Comparison of ENCODE assay signal across 7 cellular contexts in genomic region chr9:125778538-125779219, GRCh38. TPM values are rescaled to one million over a fixed set of nuclear protein-coding genes. Genes with fewer than 3 reads are reported as not detected.
DNase-seq lines count a peak whose midpoint lies in the region; ATAC-seq, FAIRE-seq and TF ChIP-seq lines count a peak whose summit lies in the region.
"Not testable (repeated sequence)": the region's sequence is repeated elsewhere in the genome, so short reads cannot be mapped to it uniquely, and the experiment has no call there.

No MANE protein-coding gene starts in this region.

- not testable (repeated sequence) for H3K4me1 ChIP-seq in A549; H1 (replicated peaks in 1 of 4; ENCODE audit: control insufficient read depth in 3 of 4, insufficient read depth in 4 of 4, low read length in 3 of 4)

- not testable (repeated sequence) for H3K9ac ChIP-seq in H1 (replicated peaks in 1 of 4; ENCODE audit: extremely low read depth in 1 of 4, low read depth in 3 of 4, low read length in 3 of 4)

- 97% methylated on average over 5 of the region's 6 CpGs for WGBS in A549 (ENCODE audit: missing lambda C conversion rate)
- 95% methylated on average over 4 of the region's 6 CpGs; no CpG with 5 or more reads in 1 of the 2 experiments for WGBS in H1 (ENCODE audit: extremely low coverage in 1 of 2, insufficient coverage in 1 of 2, insufficient read length in 1 of 2, insufficient replicate concordance in 2 of 2, low coverage in 1 of 2, low lambda C conversion rate in 2 of 2, missing lambda C conversion rate in 1 of 2), 2 experiments

- not testable (repeated sequence) for H2BK20ac ChIP-seq in H1 (ENCODE audit: low read length)

- not testable (repeated sequence) for H4K5ac ChIP-seq in H1 (ENCODE audit: insufficient read length, low read depth, low read length)

- TF ChIP-seq EP300 in A549 (IDR thresholded peaks at IDR 0.05); H1 (IDR thresholded peaks at IDR 0.05; ENCODE audit: borderline replicate concordance in 1 of 2, low read depth in 2 of 2, low read length in 2 of 2): not testable (repeated sequence)

- not testable (repeated sequence) for H2BK120ac ChIP-seq in H1 (replicated peaks; ENCODE audit: low read depth, low read length)

- H4K91ac ChIP-seq in H1 (replicated peaks; ENCODE audit: insufficient read length, low read length) = not testable (repeated sequence)

- TF ChIP-seq RAD21 in A549 (conservative IDR thresholded peaks at IDR 0.05 in 1 of 2, IDR thresholded peaks at IDR 0.05 in 1 of 2); H1 (IDR thresholded peaks at IDR 0.05 in 1 of 2, conservative IDR thresholded peaks at IDR 0.05 in 1 of 2; ENCODE audit: low read depth in 2 of 2, low read length in 2 of 2): not testable (repeated sequence)

- H3K27me3 ChIP-seq in WERI-Rb-1 (ENCODE audit: insufficient read depth, low read depth, severe bottlenecking); H1 (replicated peaks in 1 of 4; ENCODE audit: control insufficient read depth in 3 of 4, extremely low read depth in 1 of 4, insufficient read depth in 3 of 4, low read length in 3 of 4): not testable (repeated sequence)

- ATAC-seq in A549 = not testable (repeated sequence)
- ATAC-seq in left lobe of liver = peak; percentile 92

- not testable (repeated sequence) for H4K20me1 ChIP-seq in H1 (replicated peaks in 1 of 2; ENCODE audit: control insufficient read depth in 1 of 2, insufficient read depth in 2 of 2, low read length in 2 of 2)

- TF ChIP-seq POLR2A in A549 (IDR thresholded peaks at IDR 0.05; ENCODE audit: low read length); GM12891 (IDR thresholded peaks at IDR 0.05; ENCODE audit: low read depth, low read length); H1 (IDR thresholded peaks at IDR 0.05; ENCODE audit: control extremely low read depth in 1 of 2, low read depth in 2 of 2, low read length in 2 of 2): not testable (repeated sequence)

- peaks cover 20% of the 10 kb centered on the region for H3K36me3 ChIP-seq in WERI-Rb-1
- H3K36me3 ChIP-seq in H1 (ENCODE audit: control insufficient read depth in 2 of 4, insufficient read depth in 4 of 4, low read length in 3 of 4) = not testable (repeated sequence)

- not testable (repeated sequence) for H3K4ac ChIP-seq in H1 (replicated peaks; ENCODE audit: insufficient read length, low read depth, low read length)

- H2BK12ac ChIP-seq in H1 (ENCODE audit: low read depth, low read length) = not testable (repeated sequence)

- H4K8ac ChIP-seq in H1 (ENCODE audit: extremely low read depth, insufficient read depth, low read length) = not testable (repeated sequence)

- peaks cover 0 to 59% of the 10 kb centered on the region in 2 experiments; a peak in 2 of 4 replicates for H3K79me2 ChIP-seq in H1 (ENCODE audit: control insufficient read depth in 1 of 2, insufficient read depth in 2 of 2, low read length in 2 of 2)

- not testable (repeated sequence) for H3K23me2 ChIP-seq in H1 (ENCODE audit: low read depth, low read length)

- not testable (repeated sequence) for TF ChIP-seq CTCF in A549 (IDR thresholded peaks at IDR 0.05); WERI-Rb-1 (IDR thresholded peaks at IDR 0.05; ENCODE audit: low read depth, low read length); H1 (IDR thresholded peaks at IDR 0.05; ENCODE audit: control extremely low read depth in 1 of 3, insufficient read depth in 1 of 3, low read depth in 1 of 3, low read length in 3 of 3)

- not testable (repeated sequence) for H3K4me2 ChIP-seq in A549; H1 (ENCODE audit: insufficient read depth in 1 of 2, low read depth in 2 of 2, low read length in 2 of 2)

- not testable (repeated sequence) for H2AFZ ChIP-seq in H1 (ENCODE audit: low read length)

- H2AK5ac ChIP-seq in H1 (ENCODE audit: low read depth, low read length) = not testable (repeated sequence)

- DNase-seq in A549 (ENCODE audit: low read depth in 1 of 2, low spot score in 1 of 2); GM12891 (ENCODE audit: insufficient read length, low spot score); GM19239 (ENCODE audit: insufficient read length, low spot score); WERI-Rb-1; H1 (ENCODE audit: low read depth in 1 of 2, low spot score in 2 of 2); left lobe of liver (ENCODE audit: low spot score); urothelium cell line (ENCODE audit: low spot score): not testable (repeated sequence)

- CTCF ChIA-PET in A549 (lab: Yijun Ruan, JAX) = not testable (repeated sequence)
- CTCF ChIA-PET in H1 (lab: Charles Lee; ENCODE audit: partially characterized antibody) = interaction anchor here (0.6 to 0.7 kb wide), 2 partner anchors 8 to 127 kb away, joined by 3 read pairs; no protein-coding TSS in a partner anchor

- H3K27ac ChIP-seq in A549; H1 (ENCODE audit: low read depth, low read length): not testable (repeated sequence)
- peak overlapping the region; percentile 89 for H3K27ac ChIP-seq in WERI-Rb-1

- POLR2A ChIA-PET in A549 (lab: Yijun Ruan, JAX); H1 (lab: Charles Lee; ENCODE audit: partially characterized antibody): not testable (repeated sequence)

- not testable (repeated sequence) for H3K14ac ChIP-seq in H1 (ENCODE audit: insufficient read length)

- H2BK5ac ChIP-seq in H1 (ENCODE audit: low read depth, low read length) = not testable (repeated sequence)

- H3K79me1 ChIP-seq in H1 (ENCODE audit: low read depth, low read length) = not testable (repeated sequence)

- FAIRE-seq in A549 (lab: Jason Lieb, UNC) (peak; percentile 95), GM12891 (lab: Jason Lieb, UNC) (peak; percentile 48), GM19239 (lab: Jason Lieb, UNC) (peak; percentile 72), H1 (lab: Jason Lieb, UNC) (peak; percentile 81), urothelium cell line (lab: Jason Lieb, UNC) (peak; percentile 9)

- H3K4me3 ChIP-seq in A549; WERI-Rb-1 (ENCODE audit: low read depth, low read length); H1 (ENCODE audit: extremely low read depth in 1 of 4, insufficient read depth in 2 of 4, low read depth in 3 of 4, low read length in 4 of 4): not testable (repeated sequence)

- not testable (repeated sequence) for H2BK15ac ChIP-seq in H1 (ENCODE audit: low read length)

- H3K23ac ChIP-seq in H1 (ENCODE audit: insufficient read length) = not testable (repeated sequence)

- not testable (repeated sequence) for H3K9me3 ChIP-seq in A549
- peaks cover 21% of the 10 kb centered on the region for H3K9me3 ChIP-seq in WERI-Rb-1 (ENCODE audit: severe bottlenecking)
- H3K9me3 ChIP-seq in H1 (ENCODE audit: insufficient read depth in 2 of 2, low read depth in 1 of 2, low read length in 1 of 2) = peaks cover 9 to 17% of the 10 kb centered on the region in 2 experiments; a peak in 1 of 4 replicates

- not testable (repeated sequence) for H3K18ac ChIP-seq in H1 (ENCODE audit: extremely low read depth, low read length)

- not testable (repeated sequence) for H3K56ac ChIP-seq in H1 (replicated peaks; ENCODE audit: insufficient read length, low read depth, low read length)

RNA-seq across cellular contexts. Expression of gene PBX3, which starts 31.5 kb away (rescaled TPM):
- 20.7 and 23.5 TPM in 2 replicates for polyA plus RNA-seq in A549 (2011; rRNA removed)
- 11.8 and 13.8 TPM in 2 replicates for polyA plus RNA-seq in A549 (2012; cell fraction: cytosol; rRNA removed)
- 6.2 and 10.4 TPM in 2 replicates for polyA plus RNA-seq in A549 (2012; cell fraction: nucleus; rRNA removed)
- polyA plus RNA-seq in A549 (2017; fragmentation: RNase III; extraction: RNeasy Plus Mini Kit Qiagen cat#74134 plus additional on column Dnase treatment) = 10.5 to 11.2 TPM (median 10.7 TPM) in 3 replicates
- 12.9 and 13.8 TPM in 2 replicates for polyA minus RNA-seq in A549 (2011; rRNA and poly(A)+ RNA removed)
- polyA plus RNA-seq in GM12891 (2012; ENCODE audit: low read depth, missing spikeins) = 19.2 TPM
- 44.3 and 45.1 TPM in 2 replicates for total RNA-seq in H1 (2021; fragmentation: NEBNext Ultra II Directional; extraction: Animal tissue kit (Norgen Biotek cat#: 25700))
- 13.7 and 22.7 TPM in 2 replicates for polyA plus RNA-seq in H1 (2011; rRNA removed)
- polyA plus RNA-seq in H1 (2011; cell fraction: cytosol; rRNA removed) = 28.2 TPM
- 38.5 TPM for polyA plus RNA-seq in H1 (2011; cell fraction: nucleus; rRNA removed)
- 25.7 to 37.2 TPM (median 28.9 TPM) in 4 replicates for polyA plus RNA-seq in H1 (2012, experiment 1 of 2)
- 13.7 TPM for polyA plus RNA-seq in H1 (2012, experiment 2 of 2)
- polyA plus RNA-seq in H1 (2013, experiment 1 of 2) = 24.2 TPM
- polyA plus RNA-seq in H1 (2013, experiment 2 of 2) = 24.7 TPM
- 47.8 and 51.6 TPM in 2 replicates for polyA minus RNA-seq in H1 (2011; rRNA and poly(A)+ RNA removed)
- polyA minus RNA-seq in H1 (2011; cell fraction: cytosol; rRNA and poly(A)+ RNA removed) = 37.6 TPM
- 331 TPM for polyA minus RNA-seq in H1 (2011; cell fraction: nucleus; rRNA and poly(A)+ RNA removed)
- 15.0 TPM for total RNA-seq in left lobe of liver
